22 cellular contexts compared by ENCODE assay signal in genomic region chr9:89246840-89247239, GRCh38.
DNase-seq lines count a peak whose midpoint lies in the region; FAIRE-seq and TF ChIP-seq lines count a peak whose summit lies in the region.
"Had no signal": no experiment of that assay in that cellular context is flagged by ENCODE, and none has a peak within 500 bp of the region (broad histone marks: within the 10 kb centered on the region; RNA-seq: fewer than 3 reads in every experiment).

No MANE protein-coding gene starts in this region.

- 57% methylated on average over 5 of the region's 5 CpGs for WGBS in HUES64
- 84% methylated on average over 5 of the region's 5 CpGs; no CpG with 5 or more reads in 1 of the 2 experiments for WGBS in H1 (ENCODE audit: extremely low coverage in 1 of 2, insufficient coverage in 1 of 2, insufficient read length in 1 of 2, insufficient replicate concordance in 2 of 2, low coverage in 1 of 2, low lambda C conversion rate in 2 of 2, missing lambda C conversion rate in 1 of 2), 2 experiments
- 75 to 85% methylated on average over 2 to 5 of the region's 5 CpGs for WGBS in transverse colon (ENCODE audit: low coverage in 1 of 2), 2 donors
- WGBS in GM23248 (ENCODE audit: low coverage in 1 of 2, low lambda C conversion rate in 2 of 2, missing lambda C conversion rate in 2 of 2), 2 experiments: 81 to 88% methylated on average over 5 of the region's 5 CpGs

- no peak overlapping the region for H2BK20ac ChIP-seq in H1 (ENCODE audit: low read length)

- H3K79me1 ChIP-seq in H1 (ENCODE audit: low read depth, low read length): no peaks in the 10 kb centered on the region

- TF ChIP-seq EP300 in H1 (IDR thresholded peaks at IDR 0.05; ENCODE audit: borderline replicate concordance in 1 of 2, low read depth in 2 of 2, low read length in 2 of 2) (no peak), transverse colon (IDR thresholded peaks at IDR 0.05; ENCODE audit: low read depth) (no peak)

- H3K56ac ChIP-seq in H1 (replicated peaks; ENCODE audit: insufficient read length, low read depth, low read length): no peak overlapping the region

- no peak overlapping the region for H3K14ac ChIP-seq in H1 (ENCODE audit: insufficient read length)

- peak overlapping the region in 2 of 3 experiments; percentile 87 to 89 for H3K27ac Mint-ChIP-seq in nephron
- H3K27ac Mint-ChIP-seq: CD4-positive, CD25-positive, alpha-beta regulatory T cell; HFFc6; IgD-negative memory B cell had no signal

- no peak overlapping the region for H4K91ac ChIP-seq in H1 (replicated peaks; ENCODE audit: insufficient read length, low read length)

- H3K4me2 ChIP-seq in H1 (ENCODE audit: insufficient read depth in 1 of 2, low read depth in 2 of 2, low read length in 2 of 2) (no peak overlapping the region), GM23248 (ENCODE audit: unreplicated experiment) (no peak overlapping the region)
- H3K4me2 ChIP-seq: KMS-11, SK-N-SH had no signal

- H3K9ac ChIP-seq in HUES64 (ENCODE audit: low read depth, low read length) (no peak overlapping the region), H1 (replicated peaks in 1 of 4; ENCODE audit: extremely low read depth in 1 of 4, low read depth in 3 of 4, low read length in 3 of 4) (no peak overlapping the region), GM23248 (no peak overlapping the region)
- H3K9ac ChIP-seq: KMS-11, SK-N-SH had no signal

- peaks cover 9% of the 10 kb centered on the region for H3K4me1 Mint-ChIP-seq in nephron
- H3K4me1 Mint-ChIP-seq: CD4-positive, CD25-positive, alpha-beta regulatory T cell; IgD-negative memory B cell had no signal

- FAIRE-seq in H1 (lab: Jason Lieb, UNC): no peak
- FAIRE-seq: GM12892, GM18507, RCC 7860 had no signal

- no peak overlapping the region for H3K4me3 ChIP-seq in HUES64 (ENCODE audit: low read length)
- no peak overlapping the region for H3K4me3 ChIP-seq in H1 (ENCODE audit: extremely low read depth in 1 of 4, insufficient read depth in 2 of 4, low read depth in 3 of 4, low read length in 4 of 4)
- H3K4me3 ChIP-seq in transverse colon: no peak overlapping the region
- H3K4me3 ChIP-seq in H7 (ENCODE audit: insufficient read depth, low read depth, low read length): no peak overlapping the region
- H3K4me3 ChIP-seq in GM23248: no peak overlapping the region
- H3K4me3 ChIP-seq: HAP-1 had no signal

- H3K27me3 Mint-ChIP-seq in nephron (ENCODE audit: low read depth): no peaks in the 10 kb centered on the region
- H3K27me3 Mint-ChIP-seq: IgD-negative memory B cell had no signal

- H3K79me2 ChIP-seq in H1 (ENCODE audit: control insufficient read depth in 1 of 2, insufficient read depth in 2 of 2, low read length in 2 of 2): no peaks in the 10 kb centered on the region
- H3K79me2 ChIP-seq in GM23248 (ENCODE audit: insufficient read depth): no peaks in the 10 kb centered on the region

- H2BK15ac ChIP-seq in H1 (ENCODE audit: low read length): no peak overlapping the region

- intact Hi-C loops in transverse colon (cut with DNase I; ENCODE audit: low total_unique reads): no loop called here

- 0 out of 2 replicates have a peak, but pooled peaks cover under 1% of the 10 kb centered on the region for H3K9me3 ChIP-seq in HUES64 (ENCODE audit: insufficient read depth, low read depth, low read length)
- H3K9me3 ChIP-seq in H1 (ENCODE audit: insufficient read depth in 2 of 2, low read depth in 1 of 2, low read length in 1 of 2): no peaks in the 10 kb centered on the region
- H3K9me3 ChIP-seq in transverse colon: no peaks in the 10 kb centered on the region
- no peaks in the 10 kb centered on the region for H3K9me3 ChIP-seq in GM23248 (ENCODE audit: low read depth)
- H3K9me3 ChIP-seq: HAP-1, SK-N-SH had no signal

- in situ Hi-C loops in transverse colon (cut with MboI; ENCODE audit: low pct_ligation_motif_present in 1 of 4, low pct_unique_long_range_greater_than_20kb in 1 of 4, low sequenced_read_pairs in 3 of 4): no loop called here
- in situ Hi-C loops in GM23248 (cut with MboI): no loop called here

- TF ChIP-seq POLR2A in H1 (IDR thresholded peaks at IDR 0.05; ENCODE audit: control extremely low read depth in 1 of 2, low read depth in 2 of 2, low read length in 2 of 2): no peak
- no peak for TF ChIP-seq POLR2A in transverse colon (IDR thresholded peaks at IDR 0.05)

- CTCF ChIA-PET in H1 (lab: Charles Lee; ENCODE audit: partially characterized antibody): interaction anchor here (0.6 kb wide), 1 partner anchor 302 kb away, joined by 3 read pairs; no protein-coding TSS in a partner anchor

- no peaks in the 10 kb centered on the region for H3K23me2 ChIP-seq in H1 (ENCODE audit: low read depth, low read length)

- no peak overlapping the region for H2BK120ac ChIP-seq in H1 (replicated peaks; ENCODE audit: low read depth, low read length)

- no peaks in the 10 kb centered on the region for H3K9me2 ChIP-seq in GM23248 (ENCODE audit: insufficient read depth)
- H3K9me2 ChIP-seq: SK-N-SH had no signal

- H3K4ac ChIP-seq in H1 (replicated peaks; ENCODE audit: insufficient read length, low read depth, low read length): no peak overlapping the region

- H4K8ac ChIP-seq in H1 (ENCODE audit: extremely low read depth, insufficient read depth, low read length): no peak overlapping the region

- H3K23ac ChIP-seq in H1 (ENCODE audit: insufficient read length): no peak overlapping the region

- H3K4me3 Mint-ChIP-seq in nephron: no peak overlapping the region
- H3K4me3 Mint-ChIP-seq: CD4-positive, CD25-positive, alpha-beta regulatory T cell; HFFc6; IgD-negative memory B cell had no signal

- no peak overlapping the region for H3K18ac ChIP-seq in H1 (ENCODE audit: extremely low read depth, low read length)

- H3K36me3 ChIP-seq in HUES64 (ENCODE audit: insufficient read depth, low read length): no peaks in the 10 kb centered on the region
- no peaks in the 10 kb centered on the region; a peak in 1 of 8 replicates for H3K36me3 ChIP-seq in H1 (ENCODE audit: control insufficient read depth in 2 of 4, insufficient read depth in 4 of 4, low read length in 3 of 4)
- no peaks in the 10 kb centered on the region for H3K36me3 ChIP-seq in transverse colon
- H3K36me3 ChIP-seq in H7 (replicated peaks; ENCODE audit: control insufficient read depth, insufficient read depth, low read length): no peaks in the 10 kb centered on the region
- no peaks in the 10 kb centered on the region for H3K36me3 ChIP-seq in GM23248 (ENCODE audit: low read depth)
- H3K36me3 ChIP-seq: HAP-1 had no signal

- no peaks in the 10 kb centered on the region for H3K27me3 ChIP-seq in HUES64 (ENCODE audit: insufficient read depth, low read length)
- no peaks in the 10 kb centered on the region for H3K27me3 ChIP-seq in H1 (replicated peaks in 1 of 4; ENCODE audit: control insufficient read depth in 3 of 4, extremely low read depth in 1 of 4, insufficient read depth in 3 of 4, low read length in 3 of 4)
- H3K27me3 ChIP-seq in transverse colon: no peaks in the 10 kb centered on the region
- no peaks in the 10 kb centered on the region for H3K27me3 ChIP-seq in H7 (ENCODE audit: control insufficient read depth, insufficient read depth, low read length)
- H3K27me3 ChIP-seq in GM23248 (replicated peaks; ENCODE audit: insufficient read depth): no peaks in the 10 kb centered on the region

- no peaks in the 10 kb centered on the region for H3F3A ChIP-seq in GM23248 (ENCODE audit: insufficient read depth)

- no peak overlapping the region for H4K5ac ChIP-seq in H1 (ENCODE audit: insufficient read length, low read depth, low read length)

- POLR2A ChIA-PET in H1 (lab: Charles Lee; ENCODE audit: partially characterized antibody): interaction anchor here (1.0 kb wide), 1 partner anchor 68 kb away, joined by 3 read pairs; no protein-coding TSS in a partner anchor

- H3K9me3 Mint-ChIP-seq in nephron: no peaks in the 10 kb centered on the region
- H3K9me3 Mint-ChIP-seq: HFFc6 had no signal

- no peaks in the 10 kb centered on the region for H3K36me3 Mint-ChIP-seq in nephron (ENCODE audit: low read depth)
- H3K36me3 Mint-ChIP-seq: CD4-positive, CD25-positive, alpha-beta regulatory T cell; IgD-negative memory B cell had no signal

- no peak overlapping the region for H2BK12ac ChIP-seq in H1 (ENCODE audit: low read depth, low read length)

- peak overlapping the region; percentile 56 for H3K27ac ChIP-seq in HUES64 (ENCODE audit: low read depth, low read length)
- no peak overlapping the region for H3K27ac ChIP-seq in H1 (ENCODE audit: low read depth, low read length)
- peak overlapping the region; percentile 69 to 81 (median 78) for H3K27ac ChIP-seq in transverse colon
- no peak overlapping the region for H3K27ac ChIP-seq in GM23248
- H3K27ac ChIP-seq: KMS-11 had no signal

- no peak for TF ChIP-seq CTCF in H1 (IDR thresholded peaks at IDR 0.05; ENCODE audit: control extremely low read depth in 1 of 3, insufficient read depth in 1 of 3, low read depth in 1 of 3, low read length in 3 of 3)
- TF ChIP-seq CTCF in nephron (IDR thresholded peaks at IDR 0.05; ENCODE audit: unreplicated experiment in 3 of 3): no peak
- no peak for TF ChIP-seq CTCF in transverse colon (IDR thresholded peaks at IDR 0.05)

- no peak overlapping the region for H2AFZ ChIP-seq in H1 (ENCODE audit: low read length)
- no peak overlapping the region for H2AFZ ChIP-seq in GM23248

- H2AK5ac ChIP-seq in H1 (ENCODE audit: low read depth, low read length): no peak overlapping the region

- H2BK5ac ChIP-seq in H1 (ENCODE audit: low read depth, low read length): no peak overlapping the region

- H3K4me1 ChIP-seq in HUES64 (ENCODE audit: insufficient read depth, low read length) (peaks cover 19% of the 10 kb centered on the region), H1 (replicated peaks in 1 of 4; ENCODE audit: control insufficient read depth in 3 of 4, insufficient read depth in 4 of 4, low read length in 3 of 4) (peaks cover 0 to 6% (median 0%) of the 10 kb centered on the region in 4 experiments; a peak in 4 of 7 replicates), transverse colon (peaks cover 4 to 19% (median 9%) of the 10 kb centered on the region in 4 donors), GM23248 (ENCODE audit: insufficient read depth) (no peaks in the 10 kb centered on the region)
- H3K4me1 ChIP-seq: HAP-1 had no signal

- no peak for TF ChIP-seq RAD21 in H1 (IDR thresholded peaks at IDR 0.05 in 1 of 2, conservative IDR thresholded peaks at IDR 0.05 in 1 of 2; ENCODE audit: low read depth in 2 of 2, low read length in 2 of 2)

- H4K20me1 ChIP-seq in H1 (replicated peaks in 1 of 2; ENCODE audit: control insufficient read depth in 1 of 2, insufficient read depth in 2 of 2, low read length in 2 of 2) (no peaks in the 10 kb centered on the region), GM23248 (ENCODE audit: insufficient read depth) (no peaks in the 10 kb centered on the region)

- DNase-seq in H1 (ENCODE audit: low read depth in 1 of 2, low spot score in 2 of 2) (no peak), transverse colon (no peak), H7 (no peak), GM23248 (no peak), C1 segment of cervical spinal cord (lab: John Stamatoyannopoulos, UW) (no peak)
- DNase-seq: CD4-positive, CD25-positive, alpha-beta regulatory T cell; DMS153; DND-41; HFFc6; MM.1S; NCI-H2029; NCI-H446 treated with DMSO at 0.1 percent for 48 hours; NCI-H526; SK-N-SH had no signal

TF ChIP-seq in H1, 55 proteins besides CTCF, POLR2A, EP300 and RAD21 (continues in another document):
- TF ChIP-seq SIX5 (IDR thresholded peaks at IDR 0.05; ENCODE audit: low read depth, low read length): no peak
- no peak for TF ChIP-seq TAF7 (optimal IDR thresholded peaks at IDR 0.05; ENCODE audit: borderline replicate concordance, low read depth, low read length)
- TF ChIP-seq JUN (IDR thresholded peaks at IDR 0.05; ENCODE audit: low read depth, low read length): no peak

Comparison
In these comparisons a context has a peak if more than half of its experiments do, and no peak if none do; other contexts are left out.
1. H3K27ac ChIP-seq: peak in HUES64 (single experiment) and transverse colon (4 of 4); none in H1 (single experiment) and GM23248 (single experiment).